Comparison of ENCODE assay signal across 18 cellular contexts in the genomic region with DNA sequence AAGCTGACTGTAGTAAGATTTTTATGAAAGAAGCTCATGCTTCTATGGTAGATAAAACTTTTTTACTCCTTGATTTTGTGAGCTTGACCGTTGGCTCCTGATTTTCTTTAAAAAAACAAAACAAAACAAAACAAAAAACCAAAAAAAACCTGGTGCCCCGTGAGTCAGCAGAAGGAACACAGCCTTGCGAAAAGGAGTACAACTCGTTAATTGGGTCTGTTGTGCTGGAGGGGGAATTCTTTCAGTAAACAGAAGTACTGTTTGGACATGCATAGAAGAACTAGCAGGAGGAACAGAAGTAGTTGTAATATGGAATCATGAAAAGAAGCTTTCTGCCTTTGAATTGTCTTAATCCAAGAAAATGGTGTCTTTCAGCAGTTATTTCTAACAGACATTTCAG.
DNase-seq lines count a peak whose midpoint lies in the region; ATAC-seq and TF ChIP-seq lines count a peak whose summit lies in the region.
"Had no signal": no experiment of that assay in that cellular context is flagged by ENCODE, and none has a peak within 500 bp of the region (broad histone marks: within the 10 kb centered on the region; RNA-seq: fewer than 3 reads in every experiment).

No MANE protein-coding gene starts in this region.

- CTCF ChIA-PET in PC-9 (lab: Charles Lee): no interaction called here

- H3K4me2 ChIP-seq in PC-9 (peak overlapping the region; percentile 50), skeletal muscle satellite cell (ENCODE audit: low read length) (peak overlapping the region; percentile 19)

- H3K9me3 ChIP-seq in CD4-positive, CD25-positive, alpha-beta regulatory T cell (ENCODE audit: control insufficient read depth in 2 of 2, low read length in 2 of 2): no peaks in the 10 kb centered on the region
- no peaks in the 10 kb centered on the region for H3K9me3 ChIP-seq in PC-9 (ENCODE audit: insufficient read depth, low read depth)
- no peaks in the 10 kb centered on the region for H3K9me3 ChIP-seq in skeletal muscle satellite cell (replicated peaks; ENCODE audit: low read length)
- H3K9me3 ChIP-seq: colonic mucosa, pancreas had no signal

- TF ChIP-seq CTCF in PC-9 (conservative IDR thresholded peaks at IDR 0.05) (no peak), epithelial cell of esophagus (IDR thresholded peaks at IDR 0.05; ENCODE audit: insufficient read depth, low read depth, low read length, missing control alignments) (no peak)

- no peaks in the 10 kb centered on the region for H3K79me2 ChIP-seq in PC-9 (ENCODE audit: low read depth)

- H3K27me3 Mint-ChIP-seq in CD4-positive, CD25-positive, alpha-beta regulatory T cell: no peaks in the 10 kb centered on the region

- H3K9me2 ChIP-seq in PC-9 (ENCODE audit: insufficient read depth): no peaks in the 10 kb centered on the region

- H3K4me1 Mint-ChIP-seq in CD4-positive, CD25-positive, alpha-beta regulatory T cell: peaks cover 4 to 7% (median 6%) of the 10 kb centered on the region in 4 donors

- H3K9me3 Mint-ChIP-seq in CD4-positive, CD25-positive, alpha-beta regulatory T cell: no peaks in the 10 kb centered on the region

- H3K4me3 Mint-ChIP-seq in CD4-positive, CD25-positive, alpha-beta regulatory T cell: no peak overlapping the region

- no peak overlapping the region for H3K9ac ChIP-seq in skeletal muscle satellite cell (ENCODE audit: low read depth, low read length)

- intact Hi-C loops in PC-9 (cut with micrococcal nuclease; ENCODE audit: unreplicated experiment): no loop called here

- POLR2A ChIA-PET in PC-9 (lab: Charles Lee; ENCODE audit: unreplicated experiment): interaction anchor here (0.6 kb wide), 1 partner anchor 47 kb away, joined by 3 read pairs; no protein-coding TSS in a partner anchor

- H3F3A ChIP-seq in PC-9 (ENCODE audit: insufficient read depth, low read depth): peaks cover 28% of the 10 kb centered on the region

- no TSS peak for BruUV-seq in PC-9 (replicated peaks; lab: Mats Ljungman, UMichigan)

- H3K27ac Mint-ChIP-seq in CD4-positive, CD25-positive, alpha-beta regulatory T cell: peak overlapping the region in 2 of 3 donors; percentile 67 to 82

- no peak for ATAC-seq in CD4-positive, CD25-positive, alpha-beta regulatory T cell (ENCODE audit: low read depth in 2 of 2)
- ATAC-seq in GM19463 (IDR thresholded peaks at IDR 0.05; ENCODE audit: unreplicated experiment): no peak
- no peak for ATAC-seq in HG02973 (IDR thresholded peaks at IDR 0.05; ENCODE audit: unreplicated experiment)

- no peak overlapping the region for H3K4me3 ChIP-seq in CD4-positive, CD25-positive, alpha-beta regulatory T cell (ENCODE audit: low read depth, low read length)
- 0 out of 2 replicates have a peak overlapping the region, but pooled peaks have one; percentile 15 for H3K4me3 ChIP-seq in PC-9
- H3K4me3 ChIP-seq in epithelial cell of esophagus (ENCODE audit: low read length): no peak overlapping the region
- no peak overlapping the region for H3K4me3 ChIP-seq in skeletal muscle satellite cell (ENCODE audit: low read length)
- H3K4me3 ChIP-seq: colonic mucosa, pancreas had no signal

- no peak for DNase-seq in CD4-positive, CD25-positive, alpha-beta regulatory T cell
- DNase-seq in PC-9 (peak in 1 of 2 experiments; percentile 42), epithelial cell of esophagus (ENCODE audit: low read depth) (peak; percentile 84), NCI-H345 treated with DMSO at 0.1 percent for 48 hours (lab: John Stamatoyannopoulos, UW; ENCODE audit: unreplicated experiment) (no peak), dedifferentiated amniotic fluid mesenchymal stem cell (ENCODE audit: extremely low spot score) (no peak)
- DNase-seq: activated effector memory CD4-positive, alpha-beta T cell treated with Interleukin-2 at 50 U/mL for 16 hours; amygdala; colonic mucosa; DMS 273 treated with DMSO at 0.1 percent for 48 hours; hypothalamus; NCI-H187; NCI-H510A; pancreas; stimulated activated naive CD4-positive, alpha-beta T cell treated with Interleukin-2 at 50 U/mL for 16 hours; SW 1271 had no signal

- H3K36me3 Mint-ChIP-seq in CD4-positive, CD25-positive, alpha-beta regulatory T cell: peaks cover 40% of the 10 kb centered on the region

- peaks cover 82% of the 10 kb centered on the region for H3K36me3 ChIP-seq in CD4-positive, CD25-positive, alpha-beta regulatory T cell (ENCODE audit: control insufficient read depth, insufficient read depth, low read length)
- H3K36me3 ChIP-seq in PC-9 (ENCODE audit: low read depth) (peaks cover 18% of the 10 kb centered on the region), skeletal muscle satellite cell (ENCODE audit: insufficient read depth, low read length) (no peaks in the 10 kb centered on the region)

- H3K27ac ChIP-seq in CD4-positive, CD25-positive, alpha-beta regulatory T cell (ENCODE audit: insufficient read depth, low read length, poor library complexity, severe bottlenecking): no peak overlapping the region
- H3K27ac ChIP-seq in PC-9: peak overlapping the region; percentile 59
- H3K27ac ChIP-seq: colonic mucosa, pancreas had no signal

- H3K4me1 ChIP-seq in CD4-positive, CD25-positive, alpha-beta regulatory T cell (ENCODE audit: control insufficient read depth, insufficient read depth, low read length, poor library complexity, severe bottlenecking): no peaks in the 10 kb centered on the region
- H3K4me1 ChIP-seq in PC-9 (replicated peaks; ENCODE audit: insufficient read depth) (peaks cover 35% of the 10 kb centered on the region), skeletal muscle satellite cell (ENCODE audit: control insufficient read depth, insufficient read depth, low read length) (peaks cover 28% of the 10 kb centered on the region)
- H3K4me1 ChIP-seq: colonic mucosa, pancreas had no signal

- no peaks in the 10 kb centered on the region for H3K27me3 ChIP-seq in CD4-positive, CD25-positive, alpha-beta regulatory T cell (ENCODE audit: control insufficient read depth, insufficient read depth, low read length)
- H3K27me3 ChIP-seq in PC-9 (ENCODE audit: insufficient read depth, low read depth) (no peaks in the 10 kb centered on the region), skeletal muscle satellite cell (ENCODE audit: control insufficient read depth, insufficient read depth, low read length) (no peaks in the 10 kb centered on the region)
- H3K27me3 ChIP-seq: colonic mucosa, pancreas had no signal

- H4K20me1 ChIP-seq in PC-9 (ENCODE audit: insufficient read depth): no peaks in the 10 kb centered on the region

- no peak overlapping the region for H2AFZ ChIP-seq in PC-9
